ENCODE assay signal across 1 cellular context in genomic region chr20:11708223-11708622, GRCh38.
A peak's percentile ranks its signal among the peaks of the same experiment; 100 is the strongest.
TF ChIP-seq lines count a peak whose summit lies in the region.
"Not testable (repeated sequence)": the region's sequence is repeated elsewhere in the genome, so short reads cannot be mapped to it uniquely, and the experiment has no call there.

No MANE protein-coding gene starts in this region.

TF ChIP-seq in HepG2, 621 proteins besides CTCF, POLR2A, EP300 and RAD21 (continued from another document):
- TF ChIP-seq HMG20A (CRISPR knock-in tag; IDR thresholded peaks at IDR 0.05; ENCODE audit: borderline replicate concordance) (peak; percentile 49; the same call in 1 of the 2 replicates), POGZ (CRISPR knock-in tag; IDR thresholded peaks at IDR 0.05) (peak; percentile 67; the same call in 1 of the 2 replicates), ZBTB20 (CRISPR knock-in tag; IDR thresholded peaks at IDR 0.05; ENCODE audit: borderline replicate concordance, low read depth) (peak; percentile 46; the same call in 1 of the 2 replicates), SAP130 (CRISPR knock-in tag; IDR thresholded peaks at IDR 0.05; ENCODE audit: low read depth) (peak; percentile 40; the same call in 1 of the 2 replicates), ZNF432 (CRISPR knock-in tag; IDR thresholded peaks at IDR 0.05; ENCODE audit: borderline replicate concordance) (peak; percentile 96), SOX6 (CRISPR knock-in tag; IDR thresholded peaks at IDR 0.05) (0 out of 2 replicates have a peak, but pooled peaks have one; percentile 30), FOSL2 (CRISPR knock-in tag; IDR thresholded peaks at IDR 0.05) (0 out of 2 replicates have a peak, but pooled peaks have one; percentile 6), ARID5B (CRISPR knock-in tag; IDR thresholded peaks at IDR 0.05) (peak; percentile 80), MLX (CRISPR knock-in tag; IDR thresholded peaks at IDR 0.05) (peak; percentile 75; the same call in 1 of the 2 replicates), PAXIP1 (CRISPR knock-in tag; conservative IDR thresholded peaks at IDR 0.05) (0 out of 2 replicates have a peak, but pooled peaks have one; percentile 36), FOXP1 (CRISPR knock-in tag; IDR thresholded peaks at IDR 0.05) (0 out of 2 replicates have a peak, but pooled peaks have one; percentile 31), TCF7 (IDR thresholded peaks at IDR 0.05; ENCODE audit: low read depth) (peak; percentile 40; the same call in 1 of the 2 replicates), MED1 (CRISPR knock-in tag; IDR thresholded peaks at IDR 0.05) (peak; percentile 81), ZNF501 (CRISPR knock-in tag; IDR thresholded peaks at IDR 0.05) (peak; percentile 53; the same call in 1 of the 2 replicates), SALL1 (CRISPR knock-in tag; IDR thresholded peaks at IDR 0.05) (peak; percentile 57; the same call in 1 of the 2 replicates), ZNF256 (CRISPR knock-in tag; conservative IDR thresholded peaks at IDR 0.05) (peak; percentile 80; the same call in 1 of the 2 replicates)
- not testable (repeated sequence) for TF ChIP-seq SOX6, FOXP1 (IDR thresholded peaks at IDR 0.05)
- TF ChIP-seq, protein P1, sequence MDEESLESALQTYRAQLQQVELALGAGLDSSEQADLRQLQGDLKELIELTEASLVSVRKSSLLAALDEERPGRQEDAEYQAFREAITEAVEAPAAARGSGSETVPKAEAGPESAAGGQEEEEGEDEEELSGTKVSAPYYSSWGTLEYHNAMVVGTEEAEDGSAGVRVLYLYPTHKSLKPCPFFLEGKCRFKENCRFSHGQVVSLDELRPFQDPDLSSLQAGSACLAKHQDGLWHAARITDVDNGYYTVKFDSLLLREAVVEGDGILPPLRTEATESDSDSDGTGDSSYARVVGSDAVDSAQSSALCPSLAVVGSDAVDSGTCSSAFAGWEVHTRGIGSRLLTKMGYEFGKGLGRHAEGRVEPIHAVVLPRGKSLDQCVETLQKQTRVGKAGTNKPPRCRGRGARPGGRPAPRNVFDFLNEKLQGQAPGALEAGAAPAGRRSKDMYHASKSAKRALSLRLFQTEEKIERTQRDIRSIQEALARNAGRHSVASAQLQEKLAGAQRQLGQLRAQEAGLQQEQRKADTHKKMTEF (CRISPR knock-in tag; IDR thresholded peaks at IDR 0.05), result 0 out of 2 replicates have a peak, but pooled peaks have one; percentile 55
- TF ChIP-seq, protein P2, sequence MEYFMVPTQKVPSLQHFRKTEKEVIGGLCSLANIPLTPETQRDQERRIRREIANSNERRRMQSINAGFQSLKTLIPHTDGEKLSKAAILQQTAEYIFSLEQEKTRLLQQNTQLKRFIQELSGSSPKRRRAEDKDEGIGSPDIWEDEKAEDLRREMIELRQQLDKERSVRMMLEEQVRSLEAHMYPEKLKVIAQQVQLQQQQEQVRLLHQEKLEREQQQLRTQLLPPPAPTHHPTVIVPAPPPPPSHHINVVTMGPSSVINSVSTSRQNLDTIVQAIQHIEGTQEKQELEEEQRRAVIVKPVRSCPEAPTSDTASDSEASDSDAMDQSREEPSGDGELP (IDR thresholded peaks at IDR 0.05; ENCODE audit: borderline replicate concordance, low read depth), result peak; percentile 32; the same call in 1 of the 2 replicates
- TF ChIP-seq, protein P3, sequence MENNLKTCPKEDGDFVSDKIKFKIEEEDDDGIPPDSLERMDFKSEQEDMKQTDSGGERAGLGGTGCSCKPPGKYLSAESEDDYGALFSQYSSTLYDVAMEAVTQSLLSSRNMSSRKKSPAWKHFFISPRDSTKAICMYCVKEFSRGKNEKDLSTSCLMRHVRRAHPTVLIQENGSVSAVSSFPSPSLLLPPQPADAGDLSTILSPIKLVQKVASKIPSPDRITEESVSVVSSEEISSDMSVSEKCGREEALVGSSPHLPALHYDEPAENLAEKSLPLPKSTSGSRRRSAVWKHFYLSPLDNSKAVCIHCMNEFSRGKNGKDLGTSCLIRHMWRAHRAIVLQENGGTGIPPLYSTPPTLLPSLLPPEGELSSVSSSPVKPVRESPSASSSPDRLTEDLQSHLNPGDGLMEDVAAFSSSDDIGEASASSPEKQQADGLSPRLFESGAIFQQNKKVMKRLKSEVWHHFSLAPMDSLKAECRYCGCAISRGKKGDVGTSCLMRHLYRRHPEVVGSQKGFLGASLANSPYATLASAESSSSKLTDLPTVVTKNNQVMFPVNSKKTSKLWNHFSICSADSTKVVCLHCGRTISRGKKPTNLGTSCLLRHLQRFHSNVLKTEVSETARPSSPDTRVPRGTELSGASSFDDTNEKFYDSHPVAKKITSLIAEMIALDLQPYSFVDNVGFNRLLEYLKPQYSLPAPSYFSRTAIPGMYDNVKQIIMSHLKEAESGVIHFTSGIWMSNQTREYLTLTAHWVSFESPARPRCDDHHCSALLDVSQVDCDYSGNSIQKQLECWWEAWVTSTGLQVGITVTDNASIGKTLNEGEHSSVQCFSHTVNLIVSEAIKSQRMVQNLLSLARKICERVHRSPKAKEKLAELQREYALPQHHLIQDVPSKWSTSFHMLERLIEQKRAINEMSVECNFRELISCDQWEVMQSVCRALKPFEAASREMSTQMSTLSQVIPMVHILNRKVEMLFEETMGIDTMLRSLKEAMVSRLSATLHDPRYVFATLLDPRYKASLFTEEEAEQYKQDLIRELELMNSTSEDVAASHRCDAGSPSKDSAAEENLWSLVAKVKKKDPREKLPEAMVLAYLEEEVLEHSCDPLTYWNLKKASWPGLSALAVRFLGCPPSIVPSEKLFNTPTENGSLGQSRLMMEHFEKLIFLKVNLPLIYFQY (CRISPR knock-in tag; IDR thresholded peaks at IDR 0.05; ENCODE audit: borderline replicate concordance), result peak; percentile 25; the same call in 1 of the 2 replicates
